ENCODE assay signal across 2 cellular contexts in genomic region chr16:28782354-28782753, GRCh38. TPM values are rescaled to one million over a fixed set of nuclear protein-coding genes. Genes with fewer than 3 reads are reported as not detected.
"Had no signal": no experiment of that assay in that cellular context is flagged by ENCODE, and none has a peak within 500 bp of the region (broad histone marks: within the 10 kb centered on the region; RNA-seq: fewer than 3 reads in every experiment).

No MANE protein-coding gene starts in this region.

RNA-seq across cellular contexts. Expression of gene NPIPB9, which starts 30.8 kb away (rescaled TPM):
- total RNA-seq: GM23248, HT-29 had no signal
- polyA plus RNA-seq: GM23248 had no signal
